Comparison of ENCODE assay signal across 14 cellular contexts in the genomic region with DNA sequence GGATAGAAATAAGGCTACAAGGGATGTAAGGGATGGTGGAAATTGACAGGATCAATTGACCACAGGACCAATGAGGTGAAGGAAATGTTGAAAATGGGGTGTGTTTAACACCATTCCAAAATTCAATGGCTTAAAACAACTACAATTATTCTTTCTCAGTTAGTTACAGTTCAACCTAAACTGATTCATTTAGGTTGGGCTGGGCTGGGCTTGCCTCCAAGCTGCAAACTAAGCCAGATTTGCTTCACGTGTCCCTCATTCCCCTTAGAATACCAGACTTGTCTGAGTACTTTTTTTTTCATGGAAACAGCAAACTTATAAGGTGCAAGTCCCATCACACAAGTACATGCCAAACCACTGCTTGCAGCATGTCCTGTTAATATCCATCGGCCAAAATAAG.
"Had no signal": no experiment of that assay in that cellular context is flagged by ENCODE, and none has a peak within 500 bp of the region (broad histone marks: within the 10 kb centered on the region; RNA-seq: fewer than 3 reads in every experiment).

No MANE protein-coding gene starts in this region.

- H3K27ac ChIP-seq: adrenal gland, left lung, psoas muscle, testis had no signal

- H3K4me3 ChIP-seq: adrenal gland, left lung, psoas muscle, testis had no signal

- H3K9me3 ChIP-seq: adrenal gland, left lung, psoas muscle, testis had no signal

- ATAC-seq: left lung, psoas muscle, SK-N-SH treated with all-trans-retinoic acid at 6 μM for 48 hours had no signal

- H3K4me1 ChIP-seq: adrenal gland, left lung, psoas muscle, testis had no signal

- H3K27me3 ChIP-seq: adrenal gland, left lung, testis had no signal

- H3K36me3 ChIP-seq: adrenal gland, left lung had no signal

- DNase-seq: activated B cell treated with CpG ODN at 0.5 μM for 24 hours; activated CD4-positive, alpha-beta T cell treated with anti-CD3 and anti-CD28 coated beads, Interleukin-2, amount 50 U/mL, for 1 hour; activated naive CD4-positive, alpha-beta T cell treated with anti-CD3 and anti-CD28 coated beads, Interleukin-2, amount 10 ng/mL, durations not matched to agents 7 days and 5 days; activated T-cell treated with anti-CD3 and anti-CD28 coated beads for 4 hours; adrenal gland; cerebellar nuclear complex; immature natural killer cell; left lung; mesendoderm; psoas muscle; stimulated activated CD4-positive, alpha-beta T cell treated with anti-CD3 and anti-CD28 coated beads, Interleukin-2, amount 100 ng/mL, for 48 hours; T-helper 2 cell; testis had no signal
